Comparison of ENCODE assay signal across 8 cellular contexts in the genomic region with DNA sequence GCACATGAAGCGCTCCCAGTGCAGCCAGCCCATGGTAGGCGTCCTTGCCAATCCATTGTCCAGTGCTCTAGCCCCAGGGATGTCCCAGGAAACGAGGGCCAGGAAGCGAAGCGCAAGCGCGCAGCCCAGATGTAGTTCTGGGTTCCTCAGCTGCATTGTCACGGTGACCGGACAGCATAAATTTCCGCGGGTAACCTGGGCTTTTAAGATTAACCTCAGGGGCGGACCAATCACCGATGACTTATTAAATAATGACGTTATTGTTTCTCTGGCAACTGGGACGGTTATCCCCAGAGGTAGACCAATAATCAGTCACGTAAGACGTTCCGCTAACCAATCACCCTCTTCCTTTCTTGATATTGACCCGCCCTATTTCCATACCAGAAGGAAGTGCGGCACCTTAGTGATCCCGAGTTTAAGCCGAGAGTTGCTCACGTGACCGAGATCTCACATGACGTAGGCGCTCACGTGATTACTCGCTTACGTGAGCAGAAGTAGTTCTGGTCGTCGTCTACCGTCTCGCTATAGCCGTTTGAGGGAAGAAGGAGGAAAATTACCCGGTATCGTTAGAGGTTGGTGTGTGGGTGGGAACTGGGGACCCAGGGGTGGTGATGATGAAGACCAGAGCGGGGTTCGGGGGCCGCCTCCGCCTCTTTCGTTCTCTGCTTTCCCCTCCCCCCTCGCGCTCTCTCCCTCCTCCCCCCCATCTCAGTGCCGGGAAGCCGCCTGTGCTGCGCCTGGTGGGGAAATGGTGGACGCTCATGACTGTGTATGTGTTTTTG. TPM values are rescaled to one million over a fixed set of nuclear protein-coding genes. Genes with fewer than 3 reads are reported as not detected.
DNase-seq lines count a peak whose midpoint lies in the region; ATAC-seq lines count a peak whose summit lies in the region.

A gene (minus strand): TSS at position 178 of the 782 bp plus-strand sequence. CDS start 22 bp downstream, at position 156.
A gene with protein sequence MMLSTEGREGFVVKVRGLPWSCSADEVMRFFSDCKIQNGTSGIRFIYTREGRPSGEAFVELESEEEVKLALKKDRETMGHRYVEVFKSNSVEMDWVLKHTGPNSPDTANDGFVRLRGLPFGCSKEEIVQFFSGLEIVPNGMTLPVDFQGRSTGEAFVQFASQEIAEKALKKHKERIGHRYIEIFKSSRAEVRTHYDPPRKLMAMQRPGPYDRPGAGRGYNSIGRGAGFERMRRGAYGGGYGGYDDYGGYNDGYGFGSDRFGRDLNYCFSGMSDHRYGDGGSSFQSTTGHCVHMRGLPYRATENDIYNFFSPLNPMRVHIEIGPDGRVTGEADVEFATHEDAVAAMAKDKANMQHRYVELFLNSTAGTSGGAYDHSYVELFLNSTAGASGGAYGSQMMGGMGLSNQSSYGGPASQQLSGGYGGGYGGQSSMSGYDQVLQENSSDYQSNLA (plus strand): TSS at position 475 of the 782 bp plus-strand sequence. CDS start 3,767 bp downstream, outside the sequence.

- H3K27ac ChIP-seq in BLaER1 treated with 17β-estradiol and CSF1 and Interleukin-3, amounts not matched to agents 10 nM and 100 nM: peak within 1 kb of the TSS; percentile 81 to 97 (median 93)

- H4K20me1 ChIP-seq in BLaER1 treated with 17β-estradiol and CSF1 and Interleukin-3, amounts not matched to agents 10 nM and 100 nM: peaks cover 0 to 27% (median 10%) of the 10 kb centered on the region in 11 experiments; a peak in 11 of 22 replicates

- peaks cover 7 to 50% (median 18%) of the 10 kb centered on the region in 10 experiments; a peak in 19 of 20 replicates for H3K4me1 ChIP-seq in BLaER1 treated with 17β-estradiol and CSF1 and Interleukin-3, amounts not matched to agents 10 nM and 100 nM

- peaks cover 0 to 15% (median 5%) of the 10 kb centered on the region in 11 experiments; a peak in 5 of 22 replicates for H3K9me3 ChIP-seq in BLaER1 treated with 17β-estradiol and CSF1 and Interleukin-3, amounts not matched to agents 10 nM and 100 nM (replicated peaks in 1 of 11)

- peaks cover 21% of the 10 kb centered on the region for H3K4me1 Mint-ChIP-seq in dendritic cell treated with granulocyte-macrophage colony-stimulating factor and Interleukin-4, amounts not matched to agents 40 ng/mL and 50 ng/mL, for 4 days (ENCODE audit: low read depth)

- ATAC-seq in GM19372 (IDR thresholded peaks at IDR 0.05; ENCODE audit: low read depth, unreplicated experiment) (peak; percentile 89), HG03558 (IDR thresholded peaks at IDR 0.05; ENCODE audit: extremely low read depth, unreplicated experiment) (peak; percentile 94), left lobe of liver (peak; percentile 90)

- peaks cover 36% of the 10 kb centered on the region for H3K36me3 Mint-ChIP-seq in dendritic cell treated with granulocyte-macrophage colony-stimulating factor and Interleukin-4, amounts not matched to agents 40 ng/mL and 50 ng/mL, for 4 days (ENCODE audit: low read depth)

- no peaks in the 10 kb centered on the region for H3K27me3 Mint-ChIP-seq in dendritic cell treated with granulocyte-macrophage colony-stimulating factor and Interleukin-4, amounts not matched to agents 40 ng/mL and 50 ng/mL, for 4 days

- peak within 1 kb of the TSS; percentile 65 to 81 (median 70) for H3K4me2 ChIP-seq in BLaER1 treated with 17β-estradiol and CSF1 and Interleukin-3, amounts not matched to agents 10 nM and 100 nM

- H3K27ac Mint-ChIP-seq in dendritic cell treated with granulocyte-macrophage colony-stimulating factor and Interleukin-4, amounts not matched to agents 40 ng/mL and 50 ng/mL, for 4 days: peak within 1 kb of the TSS; percentile 97

- peak; percentile 92 for DNase-seq in NCI-H748 treated with DMSO at 0.1 percent for 48 hours (lab: John Stamatoyannopoulos, UW)
- DNase-seq in activated CD4-positive, alpha-beta T cell treated with anti-CD3 and anti-CD28 coated beads, Interleukin-2, amount 50 U/mL, for 24 hours (ENCODE audit: low read depth in 1 of 2, low spot score in 1 of 2): peak; percentile 63 to 88
- peak; percentile 91 for DNase-seq in left lobe of liver (ENCODE audit: low spot score)
- DNase-seq in stimulated activated CD4-positive, alpha-beta T cell treated with anti-CD3 and anti-CD28 coated beads, Interleukin-2, amount 100 ng/mL, for 4 hours (ENCODE audit: low read depth): peak; percentile 85

- H3K36me3 ChIP-seq in BLaER1 treated with 17β-estradiol and CSF1 and Interleukin-3, amounts not matched to agents 10 nM and 100 nM: peaks cover 21 to 39% (median 32%) of the 10 kb centered on the region in 11 experiments

- no peaks in the 10 kb centered on the region for H3K9me3 Mint-ChIP-seq in dendritic cell treated with granulocyte-macrophage colony-stimulating factor and Interleukin-4, amounts not matched to agents 40 ng/mL and 50 ng/mL, for 4 days

- intact Hi-C loops in dendritic cell treated with granulocyte-macrophage colony-stimulating factor and Interleukin-4, amounts not matched to agents 40 ng/mL and 50 ng/mL, for 4 days (cut with micrococcal nuclease): loop anchor here (2.0 kb wide), 1 partner anchor 17 kb away; a partner anchor contains a TSS

- H3K4me3 Mint-ChIP-seq in dendritic cell treated with granulocyte-macrophage colony-stimulating factor and Interleukin-4, amounts not matched to agents 40 ng/mL and 50 ng/mL, for 4 days: peak within 1 kb of the TSS; percentile 94

- no peaks in the 10 kb centered on the region for H3K27me3 ChIP-seq in BLaER1 treated with 17β-estradiol and CSF1 and Interleukin-3, amounts not matched to agents 10 nM and 100 nM

- peak within 1 kb of the TSS; percentile 64 to 81 (median 72) for H3K4me3 ChIP-seq in BLaER1 treated with 17β-estradiol and CSF1 and Interleukin-3, amounts not matched to agents 10 nM and 100 nM

- peak within 1 kb of the TSS; percentile 83 to 95 (median 90) for H3K9ac ChIP-seq in BLaER1 treated with 17β-estradiol and CSF1 and Interleukin-3, amounts not matched to agents 10 nM and 100 nM

RNA-seq across cellular contexts. Expression of the first gene that starts in this region (rescaled TPM):
- total RNA-seq in left lobe of liver: 8.2 TPM

RNA-seq across cellular contexts. Expression of the second gene that starts in this region (rescaled TPM):
- total RNA-seq in left lobe of liver: 22.9 TPM

Comparison
In these comparisons a context has a peak if more than half of its experiments do, and no peak if none do; other contexts are left out.
1. Peak in every context shown above with its lines: DNase-seq, ATAC-seq, H3K4me3 ChIP-seq and H3K27ac ChIP-seq.